Comparison of ENCODE assay signal across 1 cellular context in the genomic region with DNA sequence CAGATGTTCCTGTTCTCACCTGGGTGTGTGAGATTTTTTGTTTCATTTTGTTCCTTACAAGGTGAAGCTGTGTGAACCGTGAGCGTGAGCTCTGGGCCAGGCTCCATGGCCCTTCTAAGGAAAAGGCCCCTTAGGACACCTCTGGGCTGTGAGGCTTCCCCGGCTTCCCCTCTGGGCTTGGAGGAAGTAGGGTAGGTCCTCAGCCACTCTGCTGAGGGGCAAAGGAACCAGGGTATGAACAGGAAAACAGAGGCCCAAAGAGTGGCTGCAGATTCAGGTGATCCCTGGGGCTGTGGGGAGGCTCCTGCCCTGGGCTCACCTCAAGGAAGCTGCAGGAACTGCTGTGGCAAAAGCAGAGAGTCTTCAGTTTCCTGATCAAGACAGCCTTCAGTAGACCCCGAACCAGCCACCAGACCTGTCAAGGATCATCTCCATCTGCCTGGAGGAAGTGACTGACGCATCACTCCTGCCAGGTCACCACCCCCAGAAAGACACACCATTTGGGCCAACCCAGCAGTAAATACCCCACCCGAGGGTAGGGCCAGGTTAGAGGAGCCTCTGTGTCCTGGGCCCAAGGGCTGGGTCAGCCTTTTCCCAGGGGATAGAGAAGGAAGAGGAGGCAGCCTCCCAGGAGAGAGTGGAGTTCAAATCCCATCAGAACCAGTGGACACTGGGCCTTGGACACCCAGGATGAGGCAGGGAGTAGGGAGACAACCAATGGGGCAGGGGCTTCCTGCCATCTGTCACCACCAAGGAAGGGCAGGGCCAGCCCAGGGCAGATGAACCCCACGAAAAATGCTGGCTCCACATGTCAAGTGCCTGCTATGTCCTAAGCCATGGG.
TF ChIP-seq lines count a peak whose summit lies in the region.

No MANE protein-coding gene starts in this region.

TF ChIP-seq in GM23338, 12 proteins besides CTCF, POLR2A, EP300 and RAD21 (continued from another document):
- TF ChIP-seq, protein P1, sequence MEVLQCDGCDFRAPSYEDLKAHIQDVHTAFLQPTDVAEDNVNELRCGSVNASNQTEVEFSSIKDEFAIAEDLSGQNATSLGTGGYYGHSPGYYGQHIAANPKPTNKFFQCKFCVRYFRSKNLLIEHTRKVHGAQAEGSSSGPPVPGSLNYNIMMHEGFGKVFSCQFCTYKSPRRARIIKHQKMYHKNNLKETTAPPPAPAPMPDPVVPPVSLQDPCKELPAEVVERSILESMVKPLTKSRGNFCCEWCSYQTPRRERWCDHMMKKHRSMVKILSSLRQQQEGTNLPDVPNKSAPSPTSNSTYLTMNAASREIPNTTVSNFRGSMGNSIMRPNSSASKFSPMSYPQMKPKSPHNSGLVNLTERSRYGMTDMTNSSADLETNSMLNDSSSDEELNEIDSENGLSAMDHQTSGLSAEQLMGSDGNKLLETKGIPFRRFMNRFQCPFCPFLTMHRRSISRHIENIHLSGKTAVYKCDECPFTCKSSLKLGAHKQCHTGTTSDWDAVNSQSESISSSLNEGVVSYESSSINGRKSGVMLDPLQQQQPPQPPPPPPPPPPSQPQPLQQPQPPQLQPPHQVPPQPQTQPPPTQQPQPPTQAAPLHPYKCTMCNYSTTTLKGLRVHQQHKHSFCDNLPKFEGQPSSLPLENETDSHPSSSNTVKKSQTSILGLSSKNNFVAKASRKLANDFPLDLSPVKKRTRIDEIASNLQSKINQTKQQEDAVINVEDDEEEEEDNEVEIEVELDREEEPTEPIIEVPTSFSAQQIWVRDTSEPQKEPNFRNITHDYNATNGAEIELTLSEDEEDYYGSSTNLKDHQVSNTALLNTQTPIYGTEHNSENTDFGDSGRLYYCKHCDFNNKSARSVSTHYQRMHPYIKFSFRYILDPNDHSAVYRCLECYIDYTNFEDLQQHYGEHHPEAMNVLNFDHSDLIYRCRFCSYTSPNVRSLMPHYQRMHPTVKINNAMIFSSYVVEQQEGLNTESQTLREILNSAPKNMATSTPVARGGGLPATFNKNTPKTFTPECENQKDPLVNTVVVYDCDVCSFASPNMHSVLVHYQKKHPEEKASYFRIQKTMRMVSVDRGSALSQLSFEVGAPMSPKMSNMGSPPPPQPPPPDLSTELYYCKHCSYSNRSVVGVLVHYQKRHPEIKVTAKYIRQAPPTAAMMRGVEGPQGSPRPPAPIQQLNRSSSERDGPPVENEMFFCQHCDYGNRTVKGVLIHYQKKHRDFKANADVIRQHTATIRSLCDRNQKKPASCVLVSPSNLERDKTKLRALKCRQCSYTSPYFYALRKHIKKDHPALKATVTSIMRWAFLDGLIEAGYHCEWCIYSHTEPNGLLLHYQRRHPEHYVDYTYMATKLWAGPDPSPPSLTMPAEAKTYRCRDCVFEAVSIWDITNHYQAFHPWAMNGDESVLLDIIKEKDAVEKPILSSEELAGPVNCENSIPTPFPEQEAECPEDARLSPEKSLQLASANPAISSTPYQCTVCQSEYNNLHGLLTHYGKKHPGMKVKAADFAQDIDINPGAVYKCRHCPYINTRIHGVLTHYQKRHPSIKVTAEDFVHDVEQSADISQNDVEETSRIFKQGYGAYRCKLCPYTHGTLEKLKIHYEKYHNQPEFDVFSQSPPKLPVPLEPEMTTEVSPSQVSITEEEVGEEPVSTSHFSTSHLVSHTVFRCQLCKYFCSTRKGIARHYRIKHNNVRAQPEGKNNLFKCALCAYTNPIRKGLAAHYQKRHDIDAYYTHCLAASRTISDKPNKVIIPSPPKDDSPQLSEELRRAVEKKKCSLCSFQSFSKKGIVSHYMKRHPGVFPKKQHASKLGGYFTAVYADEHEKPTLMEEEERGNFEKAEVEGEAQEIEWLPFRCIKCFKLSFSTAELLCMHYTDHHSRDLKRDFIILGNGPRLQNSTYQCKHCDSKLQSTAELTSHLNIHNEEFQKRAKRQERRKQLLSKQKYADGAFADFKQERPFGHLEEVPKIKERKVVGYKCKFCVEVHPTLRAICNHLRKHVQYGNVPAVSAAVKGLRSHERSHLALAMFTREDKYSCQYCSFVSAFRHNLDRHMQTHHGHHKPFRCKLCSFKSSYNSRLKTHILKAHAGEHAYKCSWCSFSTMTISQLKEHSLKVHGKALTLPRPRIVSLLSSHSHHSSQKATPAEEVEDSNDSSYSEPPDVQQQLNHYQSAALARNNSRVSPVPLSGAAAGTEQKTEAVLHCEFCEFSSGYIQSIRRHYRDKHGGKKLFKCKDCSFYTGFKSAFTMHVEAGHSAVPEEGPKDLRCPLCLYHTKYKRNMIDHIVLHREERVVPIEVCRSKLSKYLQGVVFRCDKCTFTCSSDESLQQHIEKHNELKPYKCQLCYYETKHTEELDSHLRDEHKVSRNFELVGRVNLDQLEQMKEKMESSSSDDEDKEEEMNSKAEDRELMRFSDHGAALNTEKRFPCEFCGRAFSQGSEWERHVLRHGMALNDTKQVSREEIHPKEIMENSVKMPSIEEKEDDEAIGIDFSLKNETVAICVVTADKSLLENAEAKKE (CRISPR knock-in tag; IDR thresholded peaks at IDR 0.05) = no peak
